Comparison of ENCODE assay signal across 8 cellular contexts in the genomic region with DNA sequence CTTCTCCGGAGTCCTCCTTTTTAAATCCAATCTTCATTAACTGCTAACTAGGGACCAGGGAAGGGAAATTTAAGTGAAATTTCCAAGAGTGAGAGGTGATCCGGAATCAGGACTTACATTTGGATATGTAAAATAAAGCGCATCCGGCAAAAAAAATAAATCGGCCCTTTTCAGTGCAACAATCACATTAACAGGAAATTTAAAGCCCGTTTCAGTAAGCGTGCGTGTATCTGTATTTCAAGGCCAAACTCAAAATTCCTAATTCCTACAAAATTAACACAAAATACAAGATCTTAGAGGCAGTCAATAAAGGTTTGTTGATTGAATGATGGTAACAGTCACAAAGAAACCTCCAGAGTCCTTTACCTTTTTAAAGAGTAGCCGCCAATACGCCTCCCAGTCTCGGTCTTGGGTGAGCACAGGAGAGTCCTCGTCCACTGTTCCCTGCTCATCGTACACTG. TPM values are rescaled to one million over a fixed set of nuclear protein-coding genes. Genes with fewer than 3 reads are reported as not detected.
DNase-seq lines count a peak whose midpoint lies in the region; ATAC-seq and TF ChIP-seq lines count a peak whose summit lies in the region.

No MANE protein-coding gene starts in this region.

- H3K4me1 ChIP-seq in skeletal muscle tissue (ENCODE audit: control insufficient read depth in 3 of 3, insufficient read depth in 3 of 3, low read length in 3 of 3), result peaks cover 15 to 37% (median 25%) of the 10 kb centered on the region in 3 donors

- TF ChIP-seq CTCF in WERI-Rb-1 (IDR thresholded peaks at IDR 0.05; ENCODE audit: low read depth, low read length), result no peak
- TF ChIP-seq CTCF in glutamatergic neuron (IDR thresholded peaks at IDR 0.05; ENCODE audit: partially characterized antibody, unreplicated experiment), result no peak

- no peak for ATAC-seq in GM21526 (IDR thresholded peaks at IDR 0.05; ENCODE audit: low FRiP score, unreplicated experiment)

- H3K9ac ChIP-seq in skeletal muscle tissue (ENCODE audit: low read depth in 1 of 3, low read length in 3 of 3), result peak overlapping the region; percentile 73 to 86 (median 86)

- H3K27ac Mint-ChIP-seq in glutamatergic neuron (ENCODE audit: unreplicated experiment), result peak overlapping the region; percentile 83

- H3K4me3 Mint-ChIP-seq in glutamatergic neuron (ENCODE audit: unreplicated experiment), result peak overlapping the region; percentile 99

- peaks cover 8% of the 10 kb centered on the region for H3K9me3 Mint-ChIP-seq in glutamatergic neuron (ENCODE audit: unreplicated experiment)

- no peak for DNase-seq in H7
- no peak for DNase-seq in WERI-Rb-1
- no peak for DNase-seq in glutamatergic neuron
- no peak for DNase-seq in head of caudate nucleus
- no peak for DNase-seq in NCI-H446 treated with DMSO at 0.1 percent for 48 hours (lab: John Stamatoyannopoulos, UW)
- no peak for DNase-seq in activated effector memory CD4-positive, alpha-beta T cell treated with anti-CD3 and anti-CD28 coated beads, Interleukin-2, amount 50 U/mL, for 16 hours

- H3K27ac ChIP-seq in WERI-Rb-1 (peak overlapping the region; percentile 98), skeletal muscle tissue (ENCODE audit: low read depth, low read length) (peak overlapping the region; percentile 85)

- H3K27me3 ChIP-seq in H7 (ENCODE audit: control insufficient read depth, insufficient read depth, low read length) (no peaks in the 10 kb centered on the region), WERI-Rb-1 (ENCODE audit: insufficient read depth, low read depth, severe bottlenecking) (no peaks in the 10 kb centered on the region), skeletal muscle tissue (ENCODE audit: control insufficient read depth in 3 of 3, insufficient read depth in 3 of 3, low read length in 3 of 3) (no peaks in the 10 kb centered on the region)

- H3K36me3 ChIP-seq in H7 (replicated peaks; ENCODE audit: control insufficient read depth, insufficient read depth, low read length), result peaks cover 21% of the 10 kb centered on the region
- peaks cover 81% of the 10 kb centered on the region for H3K36me3 ChIP-seq in WERI-Rb-1
- peaks cover 9 to 42% (median 38%) of the 10 kb centered on the region in 3 donors for H3K36me3 ChIP-seq in skeletal muscle tissue (ENCODE audit: control insufficient read depth in 3 of 3, insufficient read depth in 3 of 3, low read length in 3 of 3)

- H3K36me3 Mint-ChIP-seq in glutamatergic neuron (ENCODE audit: unreplicated experiment), result no peaks in the 10 kb centered on the region

- peaks cover 18% of the 10 kb centered on the region for H3K4me1 Mint-ChIP-seq in glutamatergic neuron (ENCODE audit: low read depth, unreplicated experiment)

- H3K27me3 Mint-ChIP-seq in glutamatergic neuron (ENCODE audit: unreplicated experiment), result peaks cover 2% of the 10 kb centered on the region

- H3K4me3 ChIP-seq in H7 (ENCODE audit: insufficient read depth, low read depth, low read length) (peak overlapping the region; percentile 84), WERI-Rb-1 (ENCODE audit: low read depth, low read length) (peak overlapping the region; percentile 86), skeletal muscle tissue (ENCODE audit: low read length in 3 of 3) (peak overlapping the region; percentile 86 to 94 (median 86))

- intact Hi-C loops in head of caudate nucleus (cut with DNase I), result no loop called here

- H3K9me3 ChIP-seq in WERI-Rb-1 (ENCODE audit: severe bottlenecking) (no peaks in the 10 kb centered on the region), skeletal muscle tissue (ENCODE audit: control insufficient read depth in 3 of 3, low read length in 3 of 3) (no peaks in the 10 kb centered on the region)

RNA-seq across cellular contexts. Expression of a gene that starts 0.7 kb away (rescaled TPM):
- 32.0 and 35.0 TPM in 2 replicates for total RNA-seq in H7 (2014; rRNA removed; shearing (Covaris generic))
- 37.5 TPM for total RNA-seq in glutamatergic neuron (ENCODE audit: unreplicated experiment)
- total RNA-seq in skeletal muscle tissue, result 17.7 TPM

RNA-seq across cellular contexts. Expression of a gene that starts 6.1 kb away (rescaled TPM):
- 129 and 134 TPM in 2 replicates for total RNA-seq in H7 (2014; rRNA removed; shearing (Covaris generic))
- total RNA-seq in glutamatergic neuron (ENCODE audit: unreplicated experiment) (89.2 TPM), skeletal muscle tissue (57.4 TPM)
